12 cellular contexts compared by ENCODE assay signal in genomic region chr2:197086500-197086899, GRCh38.
DNase-seq lines count a peak whose midpoint lies in the region; ATAC-seq and TF ChIP-seq lines count a peak whose summit lies in the region.
"Had no signal": no experiment of that assay in that cellular context is flagged by ENCODE, and none has a peak within 500 bp of the region (broad histone marks: within the 10 kb centered on the region; RNA-seq: fewer than 3 reads in every experiment).

No MANE protein-coding gene starts in this region.

- no peak overlapping the region for H2BK5ac ChIP-seq in H9 (ENCODE audit: insufficient read length, low read length)

- no peaks in the 10 kb centered on the region for H3K79me2 ChIP-seq in H9 (ENCODE audit: insufficient read depth, low read length)

- H3K27me3 ChIP-seq in lower lobe of right lung (ENCODE audit: low read depth) (no peaks in the 10 kb centered on the region), H9 (ENCODE audit: insufficient read depth, low read length) (no peaks in the 10 kb centered on the region)
- H3K27me3 ChIP-seq: cardiac muscle cell had no signal

- H3K23ac ChIP-seq in H9 (ENCODE audit: insufficient read length, low read depth, low read length), result no peak overlapping the region

- H3K4ac ChIP-seq in H9 (ENCODE audit: low read depth, low read length), result no peak overlapping the region

- no peaks in the 10 kb centered on the region for H4K20me1 ChIP-seq in H9 (ENCODE audit: control insufficient read depth, insufficient read depth, insufficient read length)

- peak; percentile 12 for DNase-seq in GM13977 (ENCODE audit: low spot score)
- DNase-seq in NOMO-1 treated with DMSO at 0.1 percent for 48 hours (lab: John Stamatoyannopoulos, UW; ENCODE audit: unreplicated experiment), result peak; percentile 57
- no peak for DNase-seq in lower lobe of right lung
- no peak for DNase-seq in midbrain (lab: John Stamatoyannopoulos, UW)
- no peak for DNase-seq in NCI-H1694 treated with DMSO at 0.1 percent for 48 hours (lab: John Stamatoyannopoulos, UW)
- no peak for DNase-seq in H9
- DNase-seq: NCI-H226; occipital lobe; stimulated activated CD4-positive, alpha-beta T cell treated with anti-CD3 and anti-CD28 coated beads, Interleukin-1b, Interleukin-23, amount 100 ng/mL, for 48 hours had no signal

- no peak overlapping the region for H3K4me3 Mint-ChIP-seq in H9

- H2BK12ac ChIP-seq in H9 (ENCODE audit: insufficient read length, low read depth, low read length), result no peak overlapping the region

- in situ Hi-C loops in GM13977 (cut with MboI; ENCODE audit: low pct_unique_long_range_greater_than_20kb, low sequenced_read_pairs, unreplicated experiment), result no loop called here

- no peak overlapping the region for H3K4me2 ChIP-seq in H9 (ENCODE audit: insufficient read depth, insufficient read length, low read length)

- intact Hi-C loops in lower lobe of right lung (cut with DNase I), result no loop called here

- WGBS in H9 (ENCODE audit: extremely low coverage, insufficient read length, low lambda C conversion rate), result no CpG with 5 or more reads among the region's 4 CpGs

- H3K36me3 Mint-ChIP-seq in H9 (ENCODE audit: insufficient read depth in 1 of 3, low read depth in 3 of 3), result no peaks in the 10 kb centered on the region

- no peaks in the 10 kb centered on the region; a peak in 1 of 5 replicates for H3K9me3 Mint-ChIP-seq in H9

- no peak overlapping the region for H4K91ac ChIP-seq in H9 (ENCODE audit: insufficient read length, low read depth, low read length)

- H4K5ac ChIP-seq in H9 (ENCODE audit: insufficient read length, low read depth, low read length), result no peak overlapping the region

- H4K8ac ChIP-seq in H9 (replicated peaks; ENCODE audit: insufficient read length, low read depth, low read length), result no peak overlapping the region

- no peak overlapping the region for H3K4me3 ChIP-seq in lower lobe of right lung
- H3K4me3 ChIP-seq: cardiac muscle cell had no signal

- H3K27me3 Mint-ChIP-seq in H9 (ENCODE audit: low read depth), result 0 out of 2 replicates have a peak, but pooled peaks cover 1% of the 10 kb centered on the region

- no peak overlapping the region for H2BK120ac ChIP-seq in H9 (ENCODE audit: low read depth, low read length, poor library complexity, severe bottlenecking)

- no peak overlapping the region for H3K27ac Mint-ChIP-seq in H9

- H3K4me1 ChIP-seq in lower lobe of right lung, result peaks cover 18% of the 10 kb centered on the region
- H3K4me1 ChIP-seq in H9 (ENCODE audit: insufficient read depth, low read length), result no peaks in the 10 kb centered on the region

- TF ChIP-seq CTCF in GM13977 (IDR thresholded peaks at IDR 0.05; ENCODE audit: extremely low read depth, insufficient read depth, missing control alignments), result no peak
- no peak for TF ChIP-seq CTCF in lower lobe of right lung (IDR thresholded peaks at IDR 0.05)
- no peak for TF ChIP-seq CTCF in H9 (conservative IDR thresholded peaks at IDR 0.05)

- no peak overlapping the region for H2BK20ac ChIP-seq in H9 (ENCODE audit: low read depth, low read length, poor library complexity, severe bottlenecking)

- no peak overlapping the region for H3K56ac ChIP-seq in H9 (ENCODE audit: insufficient read length, low read depth, low read length)

- no peak overlapping the region for H3K14ac ChIP-seq in H9 (ENCODE audit: insufficient read depth, low read length)

- H2AK5ac ChIP-seq in H9 (ENCODE audit: insufficient read length, low read length), result no peak overlapping the region

- H2BK15ac ChIP-seq in H9 (ENCODE audit: low read depth, low read length), result no peak overlapping the region

- no peak overlapping the region for H3T11ph ChIP-seq in H9 (ENCODE audit: low read length)

- H3K9ac ChIP-seq in H9 (ENCODE audit: extremely low read depth, insufficient read length, low read length), result no peak overlapping the region

- H2AFZ ChIP-seq in H9 (ENCODE audit: low read length), result no peak overlapping the region

- peaks cover 42% of the 10 kb centered on the region for H3K36me3 ChIP-seq in lower lobe of right lung
- H3K36me3 ChIP-seq: cardiac muscle cell had no signal

- H3K4me1 Mint-ChIP-seq in H9, result peaks cover 6 to 10% of the 10 kb centered on the region in 2 experiments

- no peaks in the 10 kb centered on the region for H3K23me2 ChIP-seq in H9 (ENCODE audit: insufficient read length, low read depth, low read length, poor library complexity, severe bottlenecking)

- peak; percentile 48 for ATAC-seq in GM21619 (IDR thresholded peaks at IDR 0.05; ENCODE audit: unreplicated experiment)
- ATAC-seq in lower lobe of right lung, result peak; percentile 56 to 78
- ATAC-seq in GM19023 (IDR thresholded peaks at IDR 0.05; ENCODE audit: unreplicated experiment), result no peak

- no peaks in the 10 kb centered on the region for H3K9me3 ChIP-seq in lower lobe of right lung
- no peaks in the 10 kb centered on the region for H3K9me3 ChIP-seq in H9 (ENCODE audit: control insufficient read depth, low read depth, low read length)

- H3K27ac ChIP-seq in lower lobe of right lung, result no peak overlapping the region
- no peak overlapping the region for H3K27ac ChIP-seq in H9 (ENCODE audit: insufficient read length, low read depth, low read length)
- H3K27ac ChIP-seq: cardiac muscle cell had no signal

- H3K18ac ChIP-seq in H9 (ENCODE audit: insufficient read length, low read depth, low read length), result no peak overlapping the region

- H3K79me1 ChIP-seq in H9 (ENCODE audit: insufficient read depth, low read depth, low read length, poor library complexity, severe bottlenecking), result no peaks in the 10 kb centered on the region

Comparison
In these comparisons a context has a peak if more than half of its experiments do, and no peak if none do; other contexts are left out.
1. DNase-seq: peak in GM13977 (single experiment) and NOMO-1 treated with DMSO at 0.1 percent for 48 hours (single experiment); none in lower lobe of right lung (single experiment), midbrain (single experiment), NCI-H1694 treated with DMSO at 0.1 percent for 48 hours (single experiment) and H9 (single experiment).